In the genomic region with DNA sequence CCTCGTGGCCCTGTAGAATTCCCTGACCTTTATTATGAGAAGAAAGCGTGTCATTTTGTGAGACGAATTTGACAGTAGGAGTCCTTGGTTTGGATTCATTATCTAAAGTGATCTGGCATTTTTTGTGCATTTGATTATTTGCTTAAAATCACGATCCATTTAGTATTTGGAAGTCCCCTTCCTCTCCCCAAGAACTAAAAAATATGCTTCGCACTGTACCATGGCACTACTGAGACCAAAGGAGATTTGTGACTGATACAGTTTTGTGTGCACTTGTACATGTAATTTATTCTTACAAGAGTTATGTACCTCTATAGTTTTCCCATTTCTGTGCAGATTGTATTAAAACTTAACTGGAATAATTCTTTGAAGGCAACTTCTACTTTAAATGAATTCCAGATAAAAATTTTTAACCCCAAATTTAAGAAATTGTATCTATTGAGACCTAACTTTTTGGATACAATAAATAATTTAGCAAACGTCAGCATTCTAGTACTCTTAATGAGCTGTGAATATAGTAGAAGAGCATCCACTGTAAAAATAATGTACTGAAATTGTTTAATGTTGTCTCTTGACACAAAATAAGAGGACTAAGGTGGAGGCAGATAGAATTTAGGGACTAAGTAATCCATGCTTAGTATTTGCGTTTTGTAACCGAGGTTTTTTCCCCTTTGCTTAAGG, we compare ENCODE assay signal across 8 cellular contexts. TPM values are rescaled to one million over a fixed set of nuclear protein-coding genes. Genes with fewer than 3 reads are reported as not detected.
DNase-seq lines count a peak whose midpoint lies in the region; ATAC-seq and TF ChIP-seq lines count a peak whose summit lies in the region.

No MANE protein-coding gene starts in this region.

- no peaks in the 10 kb centered on the region for H3K9me3 Mint-ChIP-seq in activated T-cell treated with anti-CD3 and anti-CD28 coated beads, Interleukin-2, amount 50 U/mL, for 4 hours
- H3K9me3 Mint-ChIP-seq in activated naive CD8-positive, alpha-beta T cell treated with anti-CD3 and anti-CD28 coated beads for 36 hours, result no peaks in the 10 kb centered on the region

- intact Hi-C loops in left lung (cut with DNase I), result no loop called here

- no peaks in the 10 kb centered on the region for H3K9me3 ChIP-seq in left lung
- no peaks in the 10 kb centered on the region for H3K9me3 ChIP-seq in tibial nerve

- H3K27me3 ChIP-seq in left lung, result no peaks in the 10 kb centered on the region
- H3K27me3 ChIP-seq in tibial nerve, result no peaks in the 10 kb centered on the region

- H3K27ac Mint-ChIP-seq in activated naive CD8-positive, alpha-beta T cell treated with anti-CD3 and anti-CD28 coated beads for 36 hours, result peak overlapping the region; percentile 73

- H3K27me3 Mint-ChIP-seq in activated T-cell treated with anti-CD3 and anti-CD28 coated beads, Interleukin-2, amount 50 U/mL, for 4 hours (ENCODE audit: low read depth), result no peaks in the 10 kb centered on the region
- H3K27me3 Mint-ChIP-seq in activated naive CD8-positive, alpha-beta T cell treated with anti-CD3 and anti-CD28 coated beads for 36 hours, result peaks cover 3% of the 10 kb centered on the region

- H3K4me3 ChIP-seq in left lung (peak overlapping the region; percentile 72 to 94), tibial nerve (peak overlapping the region; percentile 77 to 98 (median 86))

- H3K27ac ChIP-seq in left lung (peak overlapping the region; percentile 97 to 98), tibial nerve (peak overlapping the region; percentile 7 to 97 (median 94))

- peaks cover 6% of the 10 kb centered on the region for H3K36me3 Mint-ChIP-seq in activated T-cell treated with anti-CD3 and anti-CD28 coated beads, Interleukin-2, amount 50 U/mL, for 4 hours (ENCODE audit: insufficient read depth)
- H3K36me3 Mint-ChIP-seq in activated naive CD8-positive, alpha-beta T cell treated with anti-CD3 and anti-CD28 coated beads for 36 hours, result peaks cover 10% of the 10 kb centered on the region

- no peak for DNase-seq in activated T-cell treated with anti-CD3 and anti-CD28 coated beads, Interleukin-2, amount 50 U/mL, for 4 hours
- no peak for DNase-seq in activated T-cell treated with anti-CD3 and anti-CD28 coated beads, Interleukin-2, amount 50 U/mL, for 48 hours
- no peak for DNase-seq in activated naive CD8-positive, alpha-beta T cell treated with anti-CD3 and anti-CD28 coated beads for 36 hours
- DNase-seq in left lung (no peak), tibial nerve (ENCODE audit: low spot score in 2 of 2) (no peak), LoVo (ENCODE audit: low spot score) (no peak), iPS-NIHi11 (ENCODE audit: low spot score) (no peak)

- 17 to 18% methylated on average over 8 of the region's 8 CpGs for WGBS in tibial nerve, 2 donors

- peak overlapping the region; percentile 94 for H3K4me3 Mint-ChIP-seq in activated T-cell treated with anti-CD3 and anti-CD28 coated beads, Interleukin-2, amount 50 U/mL, for 4 hours
- peak overlapping the region; percentile 79 for H3K4me3 Mint-ChIP-seq in activated naive CD8-positive, alpha-beta T cell treated with anti-CD3 and anti-CD28 coated beads for 36 hours

- H3K4me1 Mint-ChIP-seq in activated T-cell treated with anti-CD3 and anti-CD28 coated beads, Interleukin-2, amount 50 U/mL, for 4 hours (ENCODE audit: low read depth), result peaks cover 53% of the 10 kb centered on the region
- peaks cover 45% of the 10 kb centered on the region for H3K4me1 Mint-ChIP-seq in activated naive CD8-positive, alpha-beta T cell treated with anti-CD3 and anti-CD28 coated beads for 36 hours

- no peaks in the 10 kb centered on the region for H3K36me3 ChIP-seq in left lung
- H3K36me3 ChIP-seq in tibial nerve, result no peaks in the 10 kb centered on the region

- TF ChIP-seq EP300 in tibial nerve (IDR thresholded peaks at IDR 0.05), result no peak

- H3K4me1 ChIP-seq in left lung (peaks cover 12 to 59% of the 10 kb centered on the region in 2 donors), tibial nerve (peaks cover 0 to 53% (median 10%) of the 10 kb centered on the region in 4 donors)

- TF ChIP-seq CTCF in left lung (IDR thresholded peaks at IDR 0.05), result no peak
- TF ChIP-seq CTCF in tibial nerve (IDR thresholded peaks at IDR 0.05), result no peak

- no peak for ATAC-seq in activated T-cell treated with anti-CD3 and anti-CD28 coated beads, Interleukin-2, amount 50 U/mL, for 4 hours
- ATAC-seq in left lung (no peak), GM21423 (IDR thresholded peaks at IDR 0.05; ENCODE audit: unreplicated experiment) (no peak)

- no peak for TF ChIP-seq POLR2A in tibial nerve (IDR thresholded peaks at IDR 0.05)

RNA-seq across cellular contexts. Expression of a gene that starts 2.1 kb away (rescaled TPM):
- total RNA-seq in activated T-cell treated with anti-CD3 and anti-CD28 coated beads, Interleukin-2, amount 50 U/mL, for 4 hours, result 10 to 100 TPM; 18.2 to 19.1 (median 18.6) TPM
- total RNA-seq in activated naive CD8-positive, alpha-beta T cell treated with anti-CD3 and anti-CD28 coated beads for 36 hours, result 10 to 100 TPM; 10.1 to 10.6 TPM
- 10 to 100 TPM; 20.6 to 30.2 TPM for total RNA-seq in left lung
- total RNA-seq in tibial nerve, result 10 to 100 TPM; 19.5 to 26.2 (median 22.9) TPM
